ENCODE assay signal across 14 cellular contexts in the genomic region with DNA sequence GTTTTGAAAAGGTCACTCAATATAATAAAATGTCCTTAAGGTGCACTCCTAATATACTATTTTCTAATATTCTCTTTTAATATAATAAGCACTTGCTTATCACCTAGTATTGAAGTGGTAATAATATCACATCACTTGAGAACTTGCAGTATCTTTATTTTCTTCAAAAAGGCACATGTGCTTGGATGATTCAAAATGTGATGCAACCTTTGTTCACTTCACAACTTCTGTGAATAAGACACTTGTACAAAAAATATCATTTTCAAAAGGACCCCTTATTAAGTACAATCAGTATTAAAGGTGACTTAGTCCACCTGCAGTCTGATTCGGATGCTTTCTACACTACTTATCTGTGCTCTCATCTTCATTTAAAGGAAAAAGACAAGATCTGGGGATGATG. TPM values are rescaled to one million over a fixed set of nuclear protein-coding genes. Genes with fewer than 3 reads are reported as not detected.
DNase-seq lines count a peak whose midpoint lies in the region; ATAC-seq and TF ChIP-seq lines count a peak whose summit lies in the region.
"Had no signal": no experiment of that assay in that cellular context is flagged by ENCODE, and none has a peak within 500 bp of the region (broad histone marks: within the 10 kb centered on the region; RNA-seq: fewer than 3 reads in every experiment).

No MANE protein-coding gene starts in this region.

- H3K36me3 ChIP-seq in OCI-LY1 (ENCODE audit: insufficient read depth, low read length): peaks cover 65% of the 10 kb centered on the region
- H3K36me3 ChIP-seq in adipocyte (ENCODE audit: control insufficient read depth, insufficient read depth, low read length, severe bottlenecking): peaks cover 40% of the 10 kb centered on the region
- peaks cover 13 to 52% of the 10 kb centered on the region in 2 experiments for H3K36me3 ChIP-seq in mesenchymal stem cell (ENCODE audit: control insufficient read depth in 1 of 2, insufficient read depth in 2 of 2, low read depth in 1 of 2, low read length in 2 of 2)

- H3K79me1 ChIP-seq in mesenchymal stem cell (replicated peaks; ENCODE audit: low read length, poor library complexity, severe bottlenecking): peaks cover 5% of the 10 kb centered on the region

- H4K20me1 ChIP-seq in OCI-LY1 (ENCODE audit: insufficient read depth, low read length): no peaks in the 10 kb centered on the region

- no peaks in the 10 kb centered on the region for H3K9me2 ChIP-seq in OCI-LY1 (ENCODE audit: low read depth, low read length)

- H3K4me1 ChIP-seq in OCI-LY1 (ENCODE audit: insufficient read depth, low read length, severe bottlenecking): peaks cover 46% of the 10 kb centered on the region
- H3K4me1 ChIP-seq in adipocyte (ENCODE audit: control insufficient read depth, insufficient read depth, low read length): peaks cover 50% of the 10 kb centered on the region
- peaks cover 5% of the 10 kb centered on the region for H3K4me1 ChIP-seq in mesenchymal stem cell (ENCODE audit: control insufficient read depth, insufficient read depth, low read depth, low read length)

- H4K8ac ChIP-seq in mesenchymal stem cell (ENCODE audit: low read length): no peak overlapping the region

- H3K9ac ChIP-seq in OCI-LY1 (ENCODE audit: low read length) (peak overlapping the region; percentile 26; the same call in 1 of the 2 replicates), adipocyte (ENCODE audit: low read length) (no peak overlapping the region), mesenchymal stem cell (ENCODE audit: low read length) (peak overlapping the region; percentile 3)

- intact Hi-C loops in lower leg skin (cut with DNase I; ENCODE audit: low total_unique reads): no loop called here

- 100% methylated on average over 1 of the region's 1 CpG for WGBS in mesenchymal stem cell
- WGBS in lower leg skin, 2 donors: 58 to 66% methylated on average over 1 of the region's 1 CpG

- no peak overlapping the region for H2BK15ac ChIP-seq in mesenchymal stem cell (ENCODE audit: low read depth, poor library complexity, severe bottlenecking)

- no peak overlapping the region for H2AFZ ChIP-seq in OCI-LY1 (ENCODE audit: low read length)
- no peak overlapping the region for H2AFZ ChIP-seq in mesenchymal stem cell (ENCODE audit: low read depth, low read length)

- H3K23ac ChIP-seq in mesenchymal stem cell (ENCODE audit: low read length in 2 of 2): no peak overlapping the region

- peaks cover 49% of the 10 kb centered on the region for H3K79me2 ChIP-seq in OCI-LY1 (ENCODE audit: insufficient read depth, low read length)

- no peaks in the 10 kb centered on the region for H3K9me3 Mint-ChIP-seq in activated T-cell treated with anti-CD3 and anti-CD28 coated beads, Interleukin-2, amount 50 U/mL, for 72 hours

- H2BK120ac ChIP-seq in mesenchymal stem cell (ENCODE audit: low read depth, low read length): no peak overlapping the region

- no peak overlapping the region for H2BK5ac ChIP-seq in mesenchymal stem cell (ENCODE audit: low read depth, low read length, poor library complexity, severe bottlenecking)

- peak overlapping the region; percentile 80 to 87 for H3K4me3 Mint-ChIP-seq in activated T-cell treated with anti-CD3 and anti-CD28 coated beads, Interleukin-2, amount 50 U/mL, for 72 hours

- H3K27ac ChIP-seq in OCI-LY1 (ENCODE audit: low read depth, low read length, poor library complexity, severe bottlenecking): no peak overlapping the region
- no peak overlapping the region for H3K27ac ChIP-seq in mesenchymal stem cell (ENCODE audit: low read length, poor library complexity, severe bottlenecking)
- H3K27ac ChIP-seq: gastroesophageal sphincter had no signal

- no peak for DNase-seq in activated T-cell treated with anti-CD3 and anti-CD28 coated beads, Interleukin-2, amount 50 U/mL, for 72 hours
- DNase-seq in activated T-cell treated with anti-CD3 and anti-CD28 coated beads for 4 hours (no peak), adipocyte (ENCODE audit: low read depth) (peak; percentile 41), mesenchymal stem cell (no peak), foreskin melanocyte (no peak), lower leg skin (ENCODE audit: low spot score in 2 of 2) (no peak)
- DNase-seq: DMS153, dorsolateral prefrontal cortex, NCI-H2029, SHP77 had no signal

- no peaks in the 10 kb centered on the region for H3K27me3 Mint-ChIP-seq in activated T-cell treated with anti-CD3 and anti-CD28 coated beads, Interleukin-2, amount 50 U/mL, for 72 hours (ENCODE audit: low read depth)

- no peak for ATAC-seq in activated T-cell treated with anti-CD3 and anti-CD28 coated beads, Interleukin-2, amount 50 U/mL, for 72 hours (replicated peaks in 1 of 2)
- no peak for ATAC-seq in HG02798 (IDR thresholded peaks at IDR 0.05; ENCODE audit: poor library complexity, unreplicated experiment)
- ATAC-seq: gastroesophageal sphincter had no signal

- H3K14ac ChIP-seq in mesenchymal stem cell (ENCODE audit: low read length in 2 of 2): no peak overlapping the region

- peaks cover 6% of the 10 kb centered on the region; the same call in 1 of the 2 replicates for H3F3A ChIP-seq in OCI-LY1 (ENCODE audit: insufficient read depth, low read length)

- H3K36me3 Mint-ChIP-seq in activated T-cell treated with anti-CD3 and anti-CD28 coated beads, Interleukin-2, amount 50 U/mL, for 72 hours (ENCODE audit: insufficient read depth in 2 of 2): peaks cover 16 to 44% of the 10 kb centered on the region in 2 donors

- H3K4me2 ChIP-seq in OCI-LY1 (ENCODE audit: low read length) (peak overlapping the region; percentile 80), mesenchymal stem cell (ENCODE audit: low read length, poor library complexity, severe bottlenecking) (no peak overlapping the region)

- peaks cover 80% of the 10 kb centered on the region for H3K4me1 Mint-ChIP-seq in activated T-cell treated with anti-CD3 and anti-CD28 coated beads, Interleukin-2, amount 50 U/mL, for 72 hours (ENCODE audit: low read depth)

- no peaks in the 10 kb centered on the region for H3K9me3 ChIP-seq in OCI-LY1 (ENCODE audit: low read length)
- H3K9me3 ChIP-seq in adipocyte (ENCODE audit: control insufficient read depth, low read length): no peaks in the 10 kb centered on the region
- no peaks in the 10 kb centered on the region for H3K9me3 ChIP-seq in mesenchymal stem cell (ENCODE audit: control insufficient read depth, low read length)
- H3K9me3 ChIP-seq: gastroesophageal sphincter had no signal

- TF ChIP-seq CTCF in OCI-LY1 (IDR thresholded peaks at IDR 0.05; ENCODE audit: low read length) (no peak), lower leg skin (IDR thresholded peaks at IDR 0.05) (no peak)

- H3K27me3 ChIP-seq in OCI-LY1 (ENCODE audit: insufficient read depth, low read length) (no peaks in the 10 kb centered on the region), adipocyte (replicated peaks; ENCODE audit: control insufficient read depth, insufficient read depth, low read length) (no peaks in the 10 kb centered on the region), mesenchymal stem cell (ENCODE audit: control insufficient read depth in 1 of 2, insufficient read depth in 1 of 2, low read length in 2 of 2) (no peaks in the 10 kb centered on the region)
- H3K27me3 ChIP-seq: dorsolateral prefrontal cortex, gastroesophageal sphincter had no signal

- H2AK5ac ChIP-seq in mesenchymal stem cell (ENCODE audit: low read length, severe bottlenecking): no peak overlapping the region

- no peak overlapping the region for H4K91ac ChIP-seq in mesenchymal stem cell (ENCODE audit: low read length)

- TF ChIP-seq POLR2A in lower leg skin (IDR thresholded peaks at IDR 0.05): no peak

- no peak overlapping the region for H3K4me3 ChIP-seq in OCI-LY1 (ENCODE audit: low read depth, low read length, poor library complexity, severe bottlenecking)
- no peak overlapping the region for H3K4me3 ChIP-seq in adipocyte (ENCODE audit: low read length)
- H3K4me3 ChIP-seq in mesenchymal stem cell (ENCODE audit: insufficient read depth in 1 of 2, low read depth in 1 of 2, low read length in 2 of 2): no peak overlapping the region
- no peak overlapping the region for H3K4me3 ChIP-seq in lower leg skin (ENCODE audit: low read depth, poor library complexity, severe bottlenecking)
- H3K4me3 ChIP-seq: gastroesophageal sphincter had no signal

- H3K27ac Mint-ChIP-seq in activated T-cell treated with anti-CD3 and anti-CD28 coated beads, Interleukin-2, amount 50 U/mL, for 72 hours: peak overlapping the region; percentile 51

- no peak overlapping the region for H2BK12ac ChIP-seq in mesenchymal stem cell (ENCODE audit: low read length in 2 of 2)

- no peak overlapping the region for H3K18ac ChIP-seq in mesenchymal stem cell (ENCODE audit: low read depth in 1 of 2, low read length in 2 of 2)

- no peak overlapping the region for H3K4ac ChIP-seq in mesenchymal stem cell (ENCODE audit: low read depth in 1 of 2, low read length in 2 of 2)

RNA-seq across cellular contexts. Expression of a gene that starts 3.4 kb away (rescaled TPM):
- 100 to 1,000 TPM; 168 to 181 TPM for total RNA-seq in activated T-cell treated with anti-CD3 and anti-CD28 coated beads, Interleukin-2, amount 50 U/mL, for 72 hours
- polyA plus RNA-seq in mesenchymal stem cell (2013, experiment 1 of 2): 16.4 TPM
- polyA plus RNA-seq in mesenchymal stem cell (2013, experiment 2 of 2): 17.4 TPM
- total RNA-seq in lower leg skin: 10 to 100 TPM; 38.3 to 50.8 (median 49.1) TPM

RNA-seq across cellular contexts. Expression of a gene that starts 7.1 kb away (rescaled TPM):
- total RNA-seq in activated T-cell treated with anti-CD3 and anti-CD28 coated beads, Interleukin-2, amount 50 U/mL, for 72 hours: 10 to 100 TPM; 55.7 to 56.4 TPM
- polyA plus RNA-seq in mesenchymal stem cell (2013, experiment 1 of 2): 110 TPM
- polyA plus RNA-seq in mesenchymal stem cell (2013, experiment 2 of 2): 119 TPM
- 10 to 100 TPM in 3 of 4 donors, 1 to 10 TPM in 1; 9.9 to 21.1 (median 15.2) TPM for total RNA-seq in lower leg skin

RNA-seq across cellular contexts. Expression of a gene that starts 20.0 kb away (rescaled TPM):
- not detected for total RNA-seq in activated T-cell treated with anti-CD3 and anti-CD28 coated beads, Interleukin-2, amount 50 U/mL, for 72 hours
- polyA plus RNA-seq in mesenchymal stem cell (2013, experiment 1 of 2): not detected
- polyA plus RNA-seq in mesenchymal stem cell (2013, experiment 2 of 2): not detected
- under 1 TPM in 1 of 4 donors, not detected in 3; 0.04 TPM for total RNA-seq in lower leg skin
- total RNA-seq: H4 had no signal

RNA-seq across cellular contexts. Expression of a gene that starts 32.2 kb away (rescaled TPM):
- total RNA-seq in activated T-cell treated with anti-CD3 and anti-CD28 coated beads, Interleukin-2, amount 50 U/mL, for 72 hours: 10 to 100 TPM; 44.5 to 51.6 TPM
- polyA plus RNA-seq in mesenchymal stem cell (2013, experiment 1 of 2): 117 TPM
- 116 TPM for polyA plus RNA-seq in mesenchymal stem cell (2013, experiment 2 of 2)
- total RNA-seq in lower leg skin: 10 to 100 TPM; 30.1 to 64.1 (median 40.0) TPM

RNA-seq across cellular contexts. Expression of a gene that starts 58.2 kb away (rescaled TPM):
- 10 to 100 TPM; 66.2 to 67.5 TPM for total RNA-seq in activated T-cell treated with anti-CD3 and anti-CD28 coated beads, Interleukin-2, amount 50 U/mL, for 72 hours
- polyA plus RNA-seq in mesenchymal stem cell (2013, experiment 1 of 2): 29.8 TPM
- polyA plus RNA-seq in mesenchymal stem cell (2013, experiment 2 of 2): 30.4 TPM
- 10 to 100 TPM; 36.9 to 53.8 (median 44.6) TPM for total RNA-seq in lower leg skin
